8 cellular contexts compared by ENCODE assay signal in the genomic region with DNA sequence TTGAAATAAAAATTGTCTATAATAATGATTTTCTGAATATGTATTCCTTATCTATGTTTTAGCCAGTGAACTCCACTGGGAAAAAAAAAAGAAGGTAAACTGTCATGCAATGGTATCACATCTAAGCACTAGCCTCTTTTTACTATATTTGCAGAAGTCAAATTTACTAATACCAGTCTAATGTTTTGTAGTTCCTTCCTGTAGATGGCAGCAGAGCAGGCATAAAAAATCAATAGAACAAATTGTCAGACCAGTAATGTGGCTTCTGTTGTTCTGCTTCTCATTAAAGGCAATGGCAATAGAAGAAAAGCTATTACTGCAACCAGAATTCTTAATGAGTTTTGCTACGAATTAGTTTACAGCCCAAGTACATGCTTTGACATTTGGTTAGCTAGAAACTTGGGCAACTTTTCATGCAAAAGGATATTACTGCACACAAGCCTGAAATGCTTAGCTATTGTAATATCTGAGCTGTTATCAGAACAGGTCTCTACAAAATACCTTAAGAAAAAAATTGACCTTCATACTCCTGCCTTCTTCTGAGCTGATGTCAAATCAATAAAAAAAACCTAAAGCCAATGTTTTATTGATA.
DNase-seq lines count a peak whose midpoint lies in the region; ATAC-seq and TF ChIP-seq lines count a peak whose summit lies in the region.

No MANE protein-coding gene starts in this region.

- H3K4ac ChIP-seq in mesendoderm (ENCODE audit: low read depth, low read length) = no peak overlapping the region

- H3K18ac ChIP-seq in mesendoderm (ENCODE audit: low read length) = no peak overlapping the region

- DNase-seq in DMS53 treated with DMSO at 0.1 percent for 48 hours (lab: John Stamatoyannopoulos, UW; ENCODE audit: unreplicated experiment) (peak; percentile 59), NCI-H1417 treated with DMSO at 0.1 percent for 48 hours (lab: John Stamatoyannopoulos, UW) (peak; percentile 14), adrenal gland (peak in 2 of 7 donors; percentile 7 to 20), mesendoderm (peak; percentile 62), HK-2 (ENCODE audit: unreplicated experiment) (no peak), omental fat pad (ENCODE audit: low spot score) (no peak)

- no peak overlapping the region for H3K4me2 ChIP-seq in mesendoderm (ENCODE audit: low read length)

- H3K4me3 ChIP-seq in adrenal gland (no peak overlapping the region), mesendoderm (ENCODE audit: low read length) (no peak overlapping the region), gastroesophageal sphincter (no peak overlapping the region)

- no peak overlapping the region for H2AK5ac ChIP-seq in mesendoderm (ENCODE audit: low read length)

- no peak overlapping the region for H2BK120ac ChIP-seq in mesendoderm (ENCODE audit: low read depth, low read length)

- intact Hi-C loops in adrenal gland (cut with DNase I) = loop anchor here in 1 of 2 donors (10.0 kb wide), 2 partner anchors 346 to 476 kb away; partner anchors contain the start of gene KHDRBS2

- H3K9ac ChIP-seq in mesendoderm (ENCODE audit: low read length) = no peak overlapping the region

- H3K23ac ChIP-seq in mesendoderm (ENCODE audit: low read length) = no peak overlapping the region

- no peaks in the 10 kb centered on the region for H3K79me2 ChIP-seq in mesendoderm (ENCODE audit: control insufficient read depth, insufficient read depth, low read length)

- H4K5ac ChIP-seq in mesendoderm (ENCODE audit: low read length) = no peak overlapping the region

- no peak overlapping the region for H2BK5ac ChIP-seq in mesendoderm (ENCODE audit: low read length)

- H3K27ac ChIP-seq in adrenal gland (no peak overlapping the region), mesendoderm (ENCODE audit: low read depth, low read length) (no peak overlapping the region), gastroesophageal sphincter (no peak overlapping the region)

- H4K8ac ChIP-seq in mesendoderm (ENCODE audit: low read depth, low read length) = no peak overlapping the region

- no peak overlapping the region for H2BK15ac ChIP-seq in mesendoderm (replicated peaks; ENCODE audit: low read depth)

- H3K4me1 ChIP-seq in adrenal gland (replicated peaks in 1 of 2) = no peaks in the 10 kb centered on the region
- no peaks in the 10 kb centered on the region for H3K4me1 ChIP-seq in mesendoderm (ENCODE audit: control insufficient read depth, low read depth, low read length)
- H3K4me1 ChIP-seq in gastroesophageal sphincter = no peaks in the 10 kb centered on the region

- no peaks in the 10 kb centered on the region for H3K27me3 ChIP-seq in adrenal gland
- H3K27me3 ChIP-seq in mesendoderm (ENCODE audit: insufficient read depth, low read length, poor library complexity) = no peaks in the 10 kb centered on the region
- no peaks in the 10 kb centered on the region for H3K27me3 ChIP-seq in gastroesophageal sphincter

- WGBS in adrenal gland, 4 donors = 6 to 19% (median 14%) methylated on average over 1 of the region's 1 CpG
- WGBS in mesendoderm (ENCODE audit: extremely low coverage, insufficient coverage, low lambda C conversion rate) = no CpG with 5 or more reads among the region's 1 CpG
- WGBS in gastroesophageal sphincter (ENCODE audit: low coverage in 1 of 2), 2 donors = 0% methylated on average over 1 of the region's 1 CpG

- no peaks in the 10 kb centered on the region for H3K79me1 ChIP-seq in mesendoderm (ENCODE audit: low read length)

- ATAC-seq in GM21786 (IDR thresholded peaks at IDR 0.05; ENCODE audit: unreplicated experiment) = peak; percentile 66
- ATAC-seq in gastroesophageal sphincter = no peak
- ATAC-seq in omental fat pad (ENCODE audit: low FRiP score) = no peak

- H3K36me3 ChIP-seq in adrenal gland (replicated peaks in 1 of 2) (no peaks in the 10 kb centered on the region), mesendoderm (ENCODE audit: control insufficient read depth, insufficient read depth, low read length) (no peaks in the 10 kb centered on the region), gastroesophageal sphincter (no peaks in the 10 kb centered on the region)

- H3K56ac ChIP-seq in mesendoderm (ENCODE audit: low read length) = no peak overlapping the region

- TF ChIP-seq CTCF in adrenal gland (IDR thresholded peaks at IDR 0.05) (peak; percentile 32 to 64 (median 57)), gastroesophageal sphincter (IDR thresholded peaks at IDR 0.05) (peak in 1 of 4 experiments; percentile 30), omental fat pad (IDR thresholded peaks at IDR 0.05) (no peak)

- H3K9me3 ChIP-seq in adrenal gland (replicated peaks in 1 of 3) (no peaks in the 10 kb centered on the region), gastroesophageal sphincter (peaks cover 0 to 12% (median 0%) of the 10 kb centered on the region in 3 donors)

- no peak for TF ChIP-seq POLR2A in adrenal gland (IDR thresholded peaks at IDR 0.05)
- TF ChIP-seq POLR2A in gastroesophageal sphincter (IDR thresholded peaks at IDR 0.05) = no peak

- no peak for TF ChIP-seq EP300 in gastroesophageal sphincter (IDR thresholded peaks at IDR 0.05)

Comparison
In these comparisons a context has a peak if more than half of its experiments do, and no peak if none do; other contexts are left out.
1. DNase-seq: peak in DMS53 treated with DMSO at 0.1 percent for 48 hours (single experiment), NCI-H1417 treated with DMSO at 0.1 percent for 48 hours (single experiment) and mesendoderm (single experiment); none in HK-2 (single experiment) and omental fat pad (single experiment).
2. CTCF ChIP-seq: peak in adrenal gland (6 of 6); none in omental fat pad (0 of 3).